ENCODE assay signal across 1 cellular context in genomic region chrX:10851809-10852208, GRCh38.
TF ChIP-seq lines count a peak whose summit lies in the region.

No MANE protein-coding gene starts in this region.

TF ChIP-seq in K562, 482 proteins besides CTCF, POLR2A, EP300 and RAD21 (continued from another document):
- peak; percentile 36; the same call in 1 of the 2 replicates for TF ChIP-seq HMBOX1 (IDR thresholded peaks at IDR 0.05)
- no peak for TF ChIP-seq ZNF408 (CRISPR knock-in tag; IDR thresholded peaks at IDR 0.05; ENCODE audit: low read depth)
- peak; percentile 73 for TF ChIP-seq DPF2 (IDR thresholded peaks at IDR 0.05)
- no peak for TF ChIP-seq NR4A1 (CRISPR knock-in tag; IDR thresholded peaks at IDR 0.05)
- no peak for TF ChIP-seq NR4A1 (tag; IDR thresholded peaks at IDR 0.05)
- TF ChIP-seq TRIM24 (IDR thresholded peaks at IDR 0.05): 0 out of 4 replicates have a peak, but pooled peaks of 1 of the 2 experiments have one; percentile 25
- TF ChIP-seq THAP7 (CRISPR knock-in tag; IDR thresholded peaks at IDR 0.05): no peak
- no peak for TF ChIP-seq POLR2B (IDR thresholded peaks at IDR 0.05; ENCODE audit: low read depth, partially characterized antibody)
- TF ChIP-seq SREBF2 (CRISPR knock-in tag; IDR thresholded peaks at IDR 0.05): no peak
- TF ChIP-seq ARID1B (IDR thresholded peaks at IDR 0.05): peak; percentile 86
- TF ChIP-seq CXXC5 (CRISPR knock-in tag; IDR thresholded peaks at IDR 0.05): no peak
- TF ChIP-seq TAF15 (IDR thresholded peaks at IDR 0.05; ENCODE audit: low read depth, low read length): no peak
- TF ChIP-seq SOX6 (IDR thresholded peaks at IDR 0.05): 0 out of 2 replicates have a peak, but pooled peaks have one; percentile 13
- peak; percentile 81 for TF ChIP-seq TAL1 (IDR thresholded peaks at IDR 0.05)
- TF ChIP-seq MYBL2 (IDR thresholded peaks at IDR 0.05; ENCODE audit: low read depth): no peak
- TF ChIP-seq MYBL2 (CRISPR knock-in tag; IDR thresholded peaks at IDR 0.05; ENCODE audit: borderline replicate concordance): no peak
- peak; percentile 65 for TF ChIP-seq MTA2 (IDR thresholded peaks at IDR 0.05; ENCODE audit: low read depth)
- no peak for TF ChIP-seq NELFE (IDR thresholded peaks at IDR 0.05; ENCODE audit: insufficient read depth, insufficient read length)
- TF ChIP-seq THRAP3 (IDR thresholded peaks at IDR 0.05; ENCODE audit: borderline replicate concordance): no peak
- TF ChIP-seq PHF21A (IDR thresholded peaks at IDR 0.05; ENCODE audit: borderline replicate concordance, low read depth): no peak
- peak; percentile 40; the same call in 1 of the 2 replicates for TF ChIP-seq STAT5A (IDR thresholded peaks at IDR 0.05; ENCODE audit: borderline replicate concordance, low read length)
- no peak for TF ChIP-seq POLR2H (tag; IDR thresholded peaks at IDR 0.05; ENCODE audit: low read depth)
- TF ChIP-seq FOXM1 (IDR thresholded peaks at IDR 0.05; ENCODE audit: low read depth): no peak
- no peak for TF ChIP-seq FOXM1 (CRISPR knock-in tag; IDR thresholded peaks at IDR 0.05; ENCODE audit: low read depth)
- TF ChIP-seq SMARCA4 (IDR thresholded peaks at IDR 0.05): peak; percentile 66
- no peak for TF ChIP-seq MEF2D (tag; conservative IDR thresholded peaks at IDR 0.05; ENCODE audit: low read depth)
- no peak for TF ChIP-seq NONO (IDR thresholded peaks at IDR 0.05; ENCODE audit: low read depth in 2 of 2, low read length in 1 of 2)
- TF ChIP-seq TCF3 (CRISPR knock-in tag; IDR thresholded peaks at IDR 0.05): peak; percentile 70
- TF ChIP-seq NCOR1 (IDR thresholded peaks at IDR 0.05): peak; percentile 70
- no peak for TF ChIP-seq U2AF2 (optimal IDR thresholded peaks at IDR 0.05; ENCODE audit: low read depth, low read length)
- TF ChIP-seq CBFA2T3 (IDR thresholded peaks at IDR 0.05): peak; percentile 81
- no peak for TF ChIP-seq TEAD1 (CRISPR knock-in tag; IDR thresholded peaks at IDR 0.05)
- no peak for TF ChIP-seq PHB (CRISPR knock-in tag; IDR thresholded peaks at IDR 0.05)
- peak; percentile 76 for TF ChIP-seq TEAD4 (IDR thresholded peaks at IDR 0.05; ENCODE audit: low read length)
- no peak for TF ChIP-seq TEAD4 (CRISPR knock-in tag; IDR thresholded peaks at IDR 0.05; ENCODE audit: borderline replicate concordance)
- peak; percentile 65 for TF ChIP-seq CBFA2T2 (conservative IDR thresholded peaks at IDR 0.05)
- TF ChIP-seq NFATC3 (IDR thresholded peaks at IDR 0.05): no peak
- TF ChIP-seq KAT2B (IDR thresholded peaks at IDR 0.05; ENCODE audit: low read depth, low read length): no peak
- no peak for TF ChIP-seq ESRRA (IDR thresholded peaks at IDR 0.05; ENCODE audit: borderline replicate concordance, low read depth)
- TF ChIP-seq NFIC (IDR thresholded peaks at IDR 0.05): peak; percentile 14; the same call in 1 of the 2 replicates
- no peak for TF ChIP-seq IRF1 (CRISPR knock-in tag; IDR thresholded peaks at IDR 0.05; ENCODE audit: borderline replicate concordance)
- no peak for TF ChIP-seq PHF8 (IDR thresholded peaks at IDR 0.05; ENCODE audit: borderline replicate concordance, low read length)
TF ChIP-seq in K562: peak in this region for 15.
